Comparison of ENCODE assay signal across 8 cellular contexts in the genomic region with DNA sequence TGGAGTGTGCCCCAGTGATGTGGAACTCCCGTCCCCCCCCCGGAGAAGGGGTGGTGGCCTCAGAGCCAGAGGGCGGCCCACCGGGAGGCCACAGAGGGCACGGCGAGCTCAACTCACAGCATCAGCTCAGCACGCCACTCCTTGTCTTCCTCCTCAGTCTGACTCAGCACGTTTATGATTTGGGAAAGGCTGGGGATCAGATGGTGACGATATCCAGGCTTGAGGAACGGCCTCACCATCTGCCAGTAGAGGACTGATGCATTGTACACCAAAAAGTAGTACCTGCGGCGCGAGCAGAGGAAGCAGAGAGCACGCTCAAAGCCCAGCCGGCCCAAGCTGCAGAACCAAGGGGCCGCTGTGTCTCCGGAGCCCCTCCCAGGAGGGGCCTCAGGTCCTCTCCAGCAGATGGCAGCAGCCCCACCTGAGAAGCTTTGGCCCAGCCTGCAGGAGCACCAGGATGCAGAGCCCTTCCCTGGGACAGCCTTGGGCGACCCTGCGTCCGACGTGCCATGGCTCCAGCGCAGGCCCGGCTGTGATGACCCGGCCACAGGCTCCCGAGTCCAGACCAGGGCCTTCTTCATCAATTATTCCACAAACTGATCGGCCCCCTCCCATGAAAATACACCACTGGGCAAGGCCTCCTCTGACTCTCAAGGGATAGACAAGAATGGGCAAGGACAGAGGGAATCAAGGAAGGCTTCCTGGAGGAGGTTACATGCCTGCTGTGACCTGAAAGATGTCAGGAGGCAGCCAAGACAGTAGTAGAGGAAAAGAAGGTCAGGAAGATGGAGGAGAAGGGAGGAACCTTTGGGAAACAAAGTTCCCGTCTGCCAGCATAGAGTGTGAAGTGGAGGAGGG.
A peak's percentile ranks its signal among the peaks of the same experiment; 100 is the strongest.
DNase-seq lines count a peak whose midpoint lies in the region; ATAC-seq and TF ChIP-seq lines count a peak whose summit lies in the region.

No MANE protein-coding gene starts in this region.

- H3K27ac ChIP-seq in RWPE1 = no peak overlapping the region

- ATAC-seq in GM19324 (IDR thresholded peaks at IDR 0.05; ENCODE audit: low FRiP score, unreplicated experiment) = no peak
- ATAC-seq in GM18502 (IDR thresholded peaks at IDR 0.05; ENCODE audit: poor library complexity, unreplicated experiment) = no peak
- no peak for ATAC-seq in HG02798 (IDR thresholded peaks at IDR 0.05; ENCODE audit: poor library complexity, unreplicated experiment)

- CTCF ChIA-PET in GM10248 (lab: Yijun Ruan, JAX) (interaction anchor here (1.1 to 1.6 kb wide), 2 partner anchors 12 to 20 kb away, joined by 3 read pairs; no protein-coding TSS in a partner anchor), RWPE1 (lab: Yijun Ruan, JAX) (interaction anchor here (0.7 kb wide), 5 partner anchors 23 to 288 kb away, joined by 3 to 4 read pairs (median 3); no protein-coding TSS in a partner anchor)

- TF ChIP-seq CTCF in AG09309 (IDR thresholded peaks at IDR 0.05; ENCODE audit: control insufficient read depth, insufficient read depth, low read depth, low read length, missing control alignments) = peak; percentile 37
- TF ChIP-seq CTCF in GM10248 (IDR thresholded peaks at IDR 0.05; ENCODE audit: control extremely low read depth, extremely low read depth, low read depth, missing control alignments) = peak; percentile 54
- TF ChIP-seq CTCF in RWPE1 (conservative IDR thresholded peaks at IDR 0.05; ENCODE audit: low read depth) = 0 out of 2 replicates have a peak, but pooled peaks have one; percentile 8

- H3K4me3 ChIP-seq in AG09309 (ENCODE audit: control insufficient read depth, low read depth, low read length) = no peak overlapping the region

- DNase-seq in AG09309 (ENCODE audit: low read depth) (no peak), GM10248 (ENCODE audit: extremely low spot score) (no peak), RWPE1 (ENCODE audit: low spot score) (no peak), iPS DF 19.7 (ENCODE audit: low read depth, low spot score) (peak; percentile 30), HPDE6-E6E7 (ENCODE audit: extremely low spot score) (no peak)

- POLR2A ChIA-PET in GM10248 (lab: Yijun Ruan, JAX) (no interaction called here), RWPE1 (lab: Yijun Ruan, JAX; ENCODE audit: low non-redundant PET) (no interaction called here)
